23 cellular contexts compared by ENCODE assay signal in the genomic region with DNA sequence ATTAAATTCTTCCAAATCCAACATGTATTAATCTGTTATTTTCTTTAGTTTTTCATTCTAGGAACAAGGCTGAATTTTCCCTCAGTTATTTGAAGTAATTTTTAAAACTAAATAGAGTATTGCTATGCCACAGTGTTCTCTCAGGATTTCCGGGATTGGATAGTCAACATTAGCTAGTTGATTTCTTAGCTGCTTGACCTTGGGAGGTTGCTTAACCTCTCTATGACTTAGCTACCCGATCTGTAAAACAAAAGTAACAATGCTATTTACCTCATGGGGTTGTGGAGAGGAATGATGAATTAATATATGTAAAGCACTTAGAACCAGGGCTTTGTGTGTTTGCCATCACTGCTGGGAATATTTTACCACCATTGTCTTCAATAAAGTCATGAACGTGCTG. TPM values are rescaled to one million over a fixed set of nuclear protein-coding genes. Genes with fewer than 3 reads are reported as not detected.
DNase-seq lines count a peak whose midpoint lies in the region; ATAC-seq and TF ChIP-seq lines count a peak whose summit lies in the region.
"Had no signal": no experiment of that assay in that cellular context is flagged by ENCODE, and none has a peak within 500 bp of the region (broad histone marks: within the 10 kb centered on the region; RNA-seq: fewer than 3 reads in every experiment).

No MANE protein-coding gene starts in this region.

- H3K9ac ChIP-seq in HUES6 (ENCODE audit: low read length) = no peak overlapping the region

- peak overlapping the region; percentile 67 for H3K4me3 Mint-ChIP-seq in CD8-positive, alpha-beta T cell
- peak overlapping the region; percentile 40 for H3K4me3 Mint-ChIP-seq in natural killer cell
- H3K4me3 Mint-ChIP-seq: stimulated activated naive B cell treated with anti-CD40 and anti-IgM and Interleukin-4, amounts not matched to agents 10 μg/mL and 1 μg/mL and 100 μg/mL, for 72 hours had no signal

- peaks cover 46% of the 10 kb centered on the region for H3K36me3 ChIP-seq in CD8-positive, alpha-beta T cell (ENCODE audit: insufficient read depth, low read length)
- peaks cover 56% of the 10 kb centered on the region for H3K36me3 ChIP-seq in HUES6 (ENCODE audit: control insufficient read depth, insufficient read depth, low read length)
- H3K36me3 ChIP-seq in body of pancreas (replicated peaks in 1 of 2; ENCODE audit: insufficient read depth in 1 of 2, low read depth in 2 of 2) = peaks cover 0 to 25% of the 10 kb centered on the region in 2 donors
- peaks cover 51 to 96% of the 10 kb centered on the region in 2 donors for H3K36me3 ChIP-seq in ascending aorta

- H3K27me3 ChIP-seq in CD8-positive, alpha-beta T cell (ENCODE audit: insufficient read depth, low read length) = no peaks in the 10 kb centered on the region
- H3K27me3 ChIP-seq in HUES6 (ENCODE audit: control insufficient read depth, insufficient read depth, low read length) (no peaks in the 10 kb centered on the region), body of pancreas (no peaks in the 10 kb centered on the region), ascending aorta (no peaks in the 10 kb centered on the region)
- H3K27me3 ChIP-seq: hepatocyte, tibial artery had no signal

- H3K36me3 Mint-ChIP-seq in CD8-positive, alpha-beta T cell = peaks cover 85% of the 10 kb centered on the region
- peaks cover 28% of the 10 kb centered on the region for H3K36me3 Mint-ChIP-seq in natural killer cell

- H3K4me3 ChIP-seq in CD8-positive, alpha-beta T cell (ENCODE audit: low read depth, low read length) = peak overlapping the region; percentile 6
- H3K4me3 ChIP-seq in HUES6 (ENCODE audit: low read depth, low read length) = no peak overlapping the region
- H3K4me3 ChIP-seq in body of pancreas = no peak overlapping the region
- no peak overlapping the region for H3K4me3 ChIP-seq in ascending aorta
- H3K4me3 ChIP-seq: hepatocyte, mucosa of descending colon, tibial artery had no signal

- H3K9me3 ChIP-seq in CD8-positive, alpha-beta T cell (ENCODE audit: low read length) = peaks cover 5% of the 10 kb centered on the region
- H3K9me3 ChIP-seq in HUES6 (ENCODE audit: control insufficient read depth, insufficient read depth, low read depth, low read length) (peaks cover 5% of the 10 kb centered on the region; the same call in 1 of the 2 replicates), body of pancreas (no peaks in the 10 kb centered on the region), ascending aorta (peaks cover 2 to 8% of the 10 kb centered on the region in 2 donors)

- H3K27me3 Mint-ChIP-seq in CD8-positive, alpha-beta T cell (ENCODE audit: low read depth) = no peaks in the 10 kb centered on the region
- H3K27me3 Mint-ChIP-seq in natural killer cell (ENCODE audit: low read depth in 2 of 2) = no peaks in the 10 kb centered on the region
- H3K27me3 Mint-ChIP-seq: stimulated activated naive B cell treated with anti-CD40 and anti-IgM and Interleukin-4, amounts not matched to agents 10 μg/mL and 1 μg/mL and 100 μg/mL, for 72 hours had no signal

- peaks cover 76% of the 10 kb centered on the region for H3K4me1 Mint-ChIP-seq in CD8-positive, alpha-beta T cell (ENCODE audit: low read depth)
- H3K4me1 Mint-ChIP-seq in natural killer cell = peaks cover 60 to 71% of the 10 kb centered on the region in 2 donors

- 47% methylated on average over 3 of the region's 3 CpGs for WGBS in body of pancreas, 2 donors

- H3K4me1 ChIP-seq in CD8-positive, alpha-beta T cell (ENCODE audit: insufficient read depth, low read length) = peaks cover 71% of the 10 kb centered on the region
- H3K4me1 ChIP-seq in HUES6 (ENCODE audit: control insufficient read depth, insufficient read depth, low read length) (peaks cover 7% of the 10 kb centered on the region; the same call in 1 of the 2 replicates), body of pancreas (peaks cover 49% of the 10 kb centered on the region), ascending aorta (no peaks in the 10 kb centered on the region)
- H3K4me1 ChIP-seq: tibial artery had no signal

- CTCF ChIA-PET in CD8-positive, alpha-beta T cell (lab: Charles Lee) = interaction anchor here (1.9 kb wide), 1 partner anchor 34 kb away, joined by 5 read pairs; no protein-coding TSS in a partner anchor

- POLR2A ChIA-PET in CD8-positive, alpha-beta T cell (lab: Charles Lee) = interaction anchor here (1.1 to 8.2 kb wide), 2 partner anchors 45 to 120 kb away, joined by 3 to 86 read pairs; no protein-coding TSS in a partner anchor

- no peak for TF ChIP-seq POLR2A in body of pancreas (IDR thresholded peaks at IDR 0.05)

- no peak for TF ChIP-seq CTCF in CD8-positive, alpha-beta T cell (IDR thresholded peaks at IDR 0.05)
- TF ChIP-seq CTCF in body of pancreas (IDR thresholded peaks at IDR 0.05) = no peak
- TF ChIP-seq CTCF in natural killer cell (IDR thresholded peaks at IDR 0.05) = no peak
- TF ChIP-seq CTCF in ascending aorta (IDR thresholded peaks at IDR 0.05) = no peak

- H3K27ac Mint-ChIP-seq in CD8-positive, alpha-beta T cell = peak overlapping the region; percentile 97
- H3K27ac Mint-ChIP-seq in natural killer cell = peak overlapping the region; percentile 97 to 98
- H3K27ac Mint-ChIP-seq: stimulated activated naive B cell treated with anti-CD40 and anti-IgM and Interleukin-4, amounts not matched to agents 10 μg/mL and 1 μg/mL and 100 μg/mL, for 72 hours had no signal

- DNase-seq in CD8-positive, alpha-beta T cell = no peak
- DNase-seq in body of pancreas (peak in 1 of 4 donors; percentile 58), natural killer cell (no peak), NCI-H1092 (lab: John Stamatoyannopoulos, UW) (no peak), ascending aorta (ENCODE audit: low spot score in 2 of 2) (no peak)
- DNase-seq: activated CD4-positive, alpha-beta T cell treated with anti-CD3 and anti-CD28 coated beads for 48 hours; activated gamma-delta T cell treated with Interleukin-2 at 50 U/mL for 16 hours; cerebellar nuclear complex; Karpas-422; mucosa of descending colon; MV-4-11; NCI-H1930; NCI-H226; NCI-H82; OCI-M1; stimulated activated CD4-positive, alpha-beta T cell treated with anti-CD3 and anti-CD28 coated beads, Interleukin-2, amount 100 ng/mL, for 24 hours; stimulated activated naive B cell treated with anti-CD40 and anti-IgM and Interleukin-4, amounts not matched to agents 10 μg/mL and 1 μg/mL and 100 μg/mL, for 72 hours; tibial artery had no signal

- H3K27ac ChIP-seq in CD8-positive, alpha-beta T cell (ENCODE audit: low read depth, low read length) = peak overlapping the region; percentile 40
- H3K27ac ChIP-seq in HUES6 (ENCODE audit: low read depth, low read length) = peak overlapping the region; percentile 42; the same call in 1 of the 2 replicates
- peak overlapping the region; percentile 20 to 88 (median 78) for H3K27ac ChIP-seq in body of pancreas
- H3K27ac ChIP-seq in ascending aorta = no peak overlapping the region
- H3K27ac ChIP-seq: hepatocyte, tibial artery had no signal

- peaks cover 2% of the 10 kb centered on the region for H3K9me3 Mint-ChIP-seq in CD8-positive, alpha-beta T cell
- peaks cover 0 to 5% of the 10 kb centered on the region in 2 donors for H3K9me3 Mint-ChIP-seq in natural killer cell
- H3K9me3 Mint-ChIP-seq: stimulated activated naive B cell treated with anti-CD40 and anti-IgM and Interleukin-4, amounts not matched to agents 10 μg/mL and 1 μg/mL and 100 μg/mL, for 72 hours had no signal

- no peak for ATAC-seq in CD8-positive, alpha-beta T cell
- ATAC-seq in body of pancreas (peak; percentile 83), natural killer cell (no peak), GM21360 (IDR thresholded peaks at IDR 0.05; ENCODE audit: unreplicated experiment) (no peak), GM18861 (IDR thresholded peaks at IDR 0.05; ENCODE audit: unreplicated experiment) (no peak)
- ATAC-seq: mucosa of descending colon; Right ventricle myocardium inferior; stimulated activated naive B cell treated with anti-CD40 and anti-IgM and Interleukin-4, amounts not matched to agents 10 μg/mL and 1 μg/mL and 100 μg/mL, for 72 hours had no signal

- intact Hi-C loops in CD8-positive, alpha-beta T cell (cut with DNase I, micrococcal nuclease) = loop anchor here in 1 of 2 experiments (2.0 to 10.0 kb wide), 4 partner anchors 17 to 321 kb away; no protein-coding TSS in a partner anchor
- intact Hi-C loops in body of pancreas (cut with DNase I) (no loop called here), natural killer cell (cut with micrococcal nuclease) (no loop called here), ascending aorta (cut with DNase I) (no loop called here)

RNA-seq across cellular contexts. Expression of gene SNRK, which starts 57.4 kb away (rescaled TPM):
- 100 to 1,000 TPM; 280 to 281 TPM for total RNA-seq in CD8-positive, alpha-beta T cell
- total RNA-seq in body of pancreas (10 to 100 TPM; 22.4 to 25.7 TPM), natural killer cell (100 to 1,000 TPM; 177 to 209 (median 186) TPM), ascending aorta (44.3 TPM)

Comparison
In these comparisons a context has a peak if more than half of its experiments do, and no peak if none do; other contexts are left out.
1. H3K27ac ChIP-seq: peak in CD8-positive, alpha-beta T cell (single experiment), HUES6 (single experiment) and body of pancreas (4 of 4); none in ascending aorta (0 of 2).